15 cellular contexts compared by ENCODE assay signal in genomic region chr2:61141151-61141550, GRCh38.
"Had no signal": no experiment of that assay in that cellular context is flagged by ENCODE, and none has a peak within 500 bp of the region (broad histone marks: within the 10 kb centered on the region; RNA-seq: fewer than 3 reads in every experiment).

No MANE protein-coding gene starts in this region.

- ATAC-seq: natural killer cell; right cardiac atrium; stimulated activated effector memory CD8-positive, alpha-beta T cell treated with anti-CD3 and anti-CD28 coated beads, Interleukin-12 subunit alpha, Interleukin-12 subunit beta, amount 100 ng/mL, for 72 hours had no signal

- DNase-seq: islet precursor cell; left ventricle myocardium inferior; mesendoderm; naive B cell; natural killer cell; nephron progenitor cell; ovary; right cardiac atrium; sigmoid colon; small intestine; stimulated activated CD4-positive, alpha-beta T cell treated with anti-CD3 and anti-CD28 coated beads, Interleukin-4, amount 100 ng/mL, for 24 hours; stimulated activated naive CD4-positive, alpha-beta T cell; tibial artery; uterus had no signal
